ENCODE assay signal across 9 cellular contexts in genomic region chr5:173565491-173566038, GRCh38.
"Had no signal": no experiment of that assay in that cellular context is flagged by ENCODE, and none has a peak within 500 bp of the region (broad histone marks: within the 10 kb centered on the region; RNA-seq: fewer than 3 reads in every experiment).

No MANE protein-coding gene starts in this region.

- H3K36me3 ChIP-seq: HAP-1 had no signal

- H2AFZ ChIP-seq: GM23248 had no signal

- DNase-seq: GM23248, GOT3, H7, HFFc6 had no signal

- H3K4me1 ChIP-seq: HAP-1 had no signal

- H3K9me3 ChIP-seq: HAP-1 had no signal

- ATAC-seq: HCT116, HepG2, K562 had no signal

- H3K9ac ChIP-seq: GM23248 had no signal

- H3K4me3 ChIP-seq: GM23248, HAP-1, K562 had no signal

- H3K27ac ChIP-seq: GM23248, HL-60 had no signal
